In the genomic region with DNA sequence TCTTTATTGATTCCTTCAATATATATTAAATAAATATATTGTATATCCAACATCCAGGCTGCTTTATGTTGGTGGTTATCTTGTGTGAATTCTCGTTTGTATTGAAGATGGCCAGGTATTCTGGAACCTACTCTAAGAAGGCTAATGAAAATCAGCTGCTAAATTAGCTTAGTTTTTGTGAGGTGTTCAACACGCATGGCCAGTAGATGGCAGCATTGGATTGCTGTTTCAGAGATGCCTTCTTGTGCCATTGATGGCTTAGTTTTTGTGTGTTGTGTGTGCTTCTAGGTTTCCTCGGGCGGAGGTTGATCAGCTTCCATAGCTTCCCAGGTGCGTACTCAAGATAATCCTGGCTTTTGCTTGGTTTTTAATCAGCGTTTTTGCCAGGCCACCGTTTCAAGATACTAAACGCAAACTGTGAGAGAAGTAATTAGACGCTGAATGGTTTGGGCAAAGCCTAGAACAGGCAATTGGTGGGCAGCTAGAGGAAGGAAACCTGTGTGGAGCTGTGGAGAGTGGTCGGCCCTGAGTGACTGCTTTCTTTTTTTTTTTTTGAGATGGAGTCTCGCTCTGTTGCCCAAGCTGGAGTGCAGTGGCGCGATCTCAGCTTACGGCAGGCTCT, we compare ENCODE assay signal across 8 cellular contexts. TPM values are rescaled to one million over a fixed set of nuclear protein-coding genes. Genes with fewer than 3 reads are reported as not detected.
DNase-seq lines count a peak whose midpoint lies in the region; ATAC-seq and TF ChIP-seq lines count a peak whose summit lies in the region.

No MANE protein-coding gene starts in this region.

- peak overlapping the region; percentile 39 to 73 for H3K27ac Mint-ChIP-seq in natural killer cell

- peaks cover 47% of the 10 kb centered on the region for H3K4me1 ChIP-seq in OCI-LY1 (ENCODE audit: insufficient read depth, low read length, severe bottlenecking)

- peak overlapping the region; percentile 63 for H3K4me2 ChIP-seq in OCI-LY1 (ENCODE audit: low read length)

- no peaks in the 10 kb centered on the region for H4K20me1 ChIP-seq in OCI-LY1 (ENCODE audit: insufficient read depth, low read length)

- DNase-seq in CMK (ENCODE audit: low read depth): peak; percentile 52
- peak; percentile 66 for DNase-seq in HT1080 (ENCODE audit: low read depth)
- DNase-seq in activated T-cell treated with anti-CD3 and anti-CD28 coated beads for 4 hours: peak; percentile 66
- peak; percentile 60 for DNase-seq in natural killer cell
- DNase-seq in stimulated activated naive CD4-positive, alpha-beta T cell treated with Interleukin-2 at 50 U/mL for 16 hours (lab: John Stamatoyannopoulos, UW): peak; percentile 59

- H3K9me2 ChIP-seq in OCI-LY1 (ENCODE audit: low read depth, low read length): no peaks in the 10 kb centered on the region

- no peaks in the 10 kb centered on the region for H3K36me3 Mint-ChIP-seq in natural killer cell

- H3K9me3 ChIP-seq in OCI-LY1 (ENCODE audit: low read length): no peaks in the 10 kb centered on the region

- H3K9me3 Mint-ChIP-seq in natural killer cell: no peaks in the 10 kb centered on the region

- H3K9ac ChIP-seq in OCI-LY1 (ENCODE audit: low read length): no peak overlapping the region

- peaks cover 2% of the 10 kb centered on the region; the same call in 1 of the 2 replicates for H3K36me3 ChIP-seq in OCI-LY1 (ENCODE audit: insufficient read depth, low read length)

- ATAC-seq in GM19455 (IDR thresholded peaks at IDR 0.05; ENCODE audit: unreplicated experiment): peak; percentile 64
- peak; percentile 79 for ATAC-seq in esophagus mucosa
- peak; percentile 70 to 94 (median 82) for ATAC-seq in natural killer cell

- H3K4me1 Mint-ChIP-seq in natural killer cell: peaks cover 17 to 25% of the 10 kb centered on the region in 2 donors

- H3K79me2 ChIP-seq in OCI-LY1 (ENCODE audit: insufficient read depth, low read length): peaks cover 79% of the 10 kb centered on the region

- intact Hi-C loops in natural killer cell (cut with micrococcal nuclease): loop anchor here (1.0 to 5.0 kb wide), 6 partner anchors 55 to 622 kb away; partner anchors contain the start of gene ELF2

- H3K4me3 ChIP-seq in OCI-LY1 (ENCODE audit: low read depth, low read length, poor library complexity, severe bottlenecking): no peak overlapping the region

- H2AFZ ChIP-seq in OCI-LY1 (ENCODE audit: low read length): no peak overlapping the region

- TF ChIP-seq CTCF in OCI-LY1 (IDR thresholded peaks at IDR 0.05; ENCODE audit: low read length): peak; percentile 81
- TF ChIP-seq CTCF in natural killer cell (IDR thresholded peaks at IDR 0.05): peak; percentile 84

- no peaks in the 10 kb centered on the region for H3F3A ChIP-seq in OCI-LY1 (ENCODE audit: insufficient read depth, low read length)

- no peaks in the 10 kb centered on the region for H3K27me3 ChIP-seq in OCI-LY1 (ENCODE audit: insufficient read depth, low read length)

- H3K27ac ChIP-seq in OCI-LY1 (ENCODE audit: low read depth, low read length, poor library complexity, severe bottlenecking): no peak overlapping the region

- no peak overlapping the region for H3K4me3 Mint-ChIP-seq in natural killer cell

- H3K27me3 Mint-ChIP-seq in natural killer cell (ENCODE audit: low read depth in 2 of 2): no peaks in the 10 kb centered on the region

RNA-seq across cellular contexts. Expression of gene NOCT, which starts 15.1 kb away (rescaled TPM):
- 25.2 and 30.4 TPM in 2 replicates for total RNA-seq in HT1080 (2014; rRNA removed; shearing (Covaris generic))
- polyA plus RNA-seq in HT1080 (2015; cell fraction: cytosol; rRNA removed): 7.3 and 9.7 TPM in 2 replicates
- polyA plus RNA-seq in HT1080 (2015; cell fraction: nucleus; rRNA removed): 7.4 and 9.8 TPM in 2 replicates
- total RNA-seq in esophagus mucosa (11.2 TPM), natural killer cell (10 to 100 TPM; 17.6 to 28.5 (median 20.9) TPM)
